Comparison of ENCODE assay signal across 13 cellular contexts in genomic region chr2:205650450-205650849, GRCh38. TPM values are rescaled to one million over a fixed set of nuclear protein-coding genes. Genes with fewer than 3 reads are reported as not detected.
DNase-seq lines count a peak whose midpoint lies in the region; ATAC-seq and TF ChIP-seq lines count a peak whose summit lies in the region.
"Had no signal": no experiment of that assay in that cellular context is flagged by ENCODE, and none has a peak within 500 bp of the region (broad histone marks: within the 10 kb centered on the region; RNA-seq: fewer than 3 reads in every experiment).

No MANE protein-coding gene starts in this region.

- H3K4me3 Mint-ChIP-seq in T-helper 17 cell: no peak overlapping the region
- H3K4me3 Mint-ChIP-seq: dendritic cell treated with granulocyte-macrophage colony-stimulating factor and Interleukin-4, amounts not matched to agents 40 ng/mL and 50 ng/mL, for 4 days had no signal

- H3K36me3 Mint-ChIP-seq in T-helper 17 cell (ENCODE audit: low read depth): no peaks in the 10 kb centered on the region

- H3K9me3 ChIP-seq in GM23248 (ENCODE audit: low read depth) (no peaks in the 10 kb centered on the region), osteoblast (ENCODE audit: low read depth, low read length) (no peaks in the 10 kb centered on the region), T-helper 17 cell (ENCODE audit: control insufficient read depth, low read length, poor library complexity, severe bottlenecking) (no peaks in the 10 kb centered on the region)
- H3K9me3 ChIP-seq: upper lobe of left lung had no signal

- H3K9me2 ChIP-seq in GM23248 (ENCODE audit: insufficient read depth): no peaks in the 10 kb centered on the region

- H3K36me3 ChIP-seq in GM23248 (ENCODE audit: low read depth): no peaks in the 10 kb centered on the region
- no peaks in the 10 kb centered on the region for H3K36me3 ChIP-seq in osteoblast (ENCODE audit: insufficient read depth, low read length)
- H3K36me3 ChIP-seq: upper lobe of left lung had no signal

- H3K27me3 ChIP-seq in GM23248 (replicated peaks; ENCODE audit: insufficient read depth) (no peaks in the 10 kb centered on the region), osteoblast (ENCODE audit: insufficient read depth, low read length) (no peaks in the 10 kb centered on the region)
- H3K27me3 ChIP-seq: upper lobe of left lung had no signal

- no peaks in the 10 kb centered on the region for H4K20me1 ChIP-seq in GM23248 (ENCODE audit: insufficient read depth)
- H4K20me1 ChIP-seq in osteoblast (ENCODE audit: insufficient read depth, low read length): no peaks in the 10 kb centered on the region

- TF ChIP-seq CTCF in osteoblast (IDR thresholded peaks at IDR 0.05; ENCODE audit: extremely low read depth, low read depth, low read length): no peak

- H3F3A ChIP-seq in GM23248 (ENCODE audit: insufficient read depth): peaks cover 9% of the 10 kb centered on the region; the same call in 1 of the 2 replicates

- in situ Hi-C loops in GM23248 (cut with MboI): no loop called here
- in situ Hi-C loops in SK-MEL-5 (cut with HindIII; ENCODE audit: low pct_unique_long_range_greater_than_20kb, low sequenced_read_pairs): no loop called here

- 24 to 27% methylated on average over 4 of the region's 4 CpGs for WGBS in GM23248 (ENCODE audit: low coverage in 1 of 2, low lambda C conversion rate in 2 of 2, missing lambda C conversion rate in 2 of 2), 2 experiments

- peak overlapping the region; percentile 72 for H3K27ac ChIP-seq in GM23248
- H3K27ac ChIP-seq in osteoblast (ENCODE audit: low read depth, low read length): no peak overlapping the region

- H2AFZ ChIP-seq in GM23248: peak overlapping the region; percentile 64; the same call in 1 of the 2 replicates
- H2AFZ ChIP-seq in osteoblast (ENCODE audit: low read length): peak overlapping the region; percentile 73

- DNase-seq in GM23248 (peak; percentile 94), SK-MEL-5 (ENCODE audit: low read depth, low spot score) (peak; percentile 45), fibroblast of the conjunctiva (ENCODE audit: low read depth) (peak; percentile 88), osteoblast (ENCODE audit: insufficient read length, low spot score, missing footprints) (peak; percentile 58), NCI-H146 (lab: John Stamatoyannopoulos, UW) (no peak), COLO668 (lab: John Stamatoyannopoulos, UW; ENCODE audit: unreplicated experiment) (no peak), T-helper 17 cell (no peak)
- DNase-seq: activated CD4-positive, alpha-beta T cell treated with anti-CD3 and anti-CD28 coated beads for 1 hour; left cardiac atrium; NCI-H1436 treated with DMSO at 0.1 percent for 48 hours; upper lobe of left lung had no signal

- no peak for ATAC-seq in GM19467 (IDR thresholded peaks at IDR 0.05; ENCODE audit: unreplicated experiment)
- ATAC-seq in T-helper 17 cell: no peak

- peaks cover 23% of the 10 kb centered on the region for H3K4me1 ChIP-seq in GM23248 (ENCODE audit: insufficient read depth)
- H3K4me1 ChIP-seq in osteoblast (ENCODE audit: insufficient read depth, low read length): peaks cover 9% of the 10 kb centered on the region

- no peak overlapping the region for H3K27ac Mint-ChIP-seq in T-helper 17 cell
- H3K27ac Mint-ChIP-seq: dendritic cell treated with granulocyte-macrophage colony-stimulating factor and Interleukin-4, amounts not matched to agents 40 ng/mL and 50 ng/mL, for 4 days had no signal

- no peak overlapping the region for H3K4me3 ChIP-seq in GM23248
- H3K4me3 ChIP-seq in osteoblast (ENCODE audit: insufficient read depth, low read length): no peak overlapping the region
- H3K4me3 ChIP-seq: upper lobe of left lung had no signal

- H3K4me2 ChIP-seq in GM23248 (ENCODE audit: unreplicated experiment) (peak overlapping the region; percentile 44), osteoblast (ENCODE audit: insufficient read depth, low read length) (no peak overlapping the region)

- H3K79me2 ChIP-seq in GM23248 (ENCODE audit: insufficient read depth): no peaks in the 10 kb centered on the region
- no peaks in the 10 kb centered on the region for H3K79me2 ChIP-seq in osteoblast (ENCODE audit: insufficient read depth, low read length)

- H3K4me1 Mint-ChIP-seq in T-helper 17 cell: peaks cover 2% of the 10 kb centered on the region

- H3K27me3 Mint-ChIP-seq in T-helper 17 cell: no peaks in the 10 kb centered on the region

- no peak overlapping the region for H3K9ac ChIP-seq in GM23248

RNA-seq across cellular contexts. Expression of gene NRP2, which starts 31.9 kb away (rescaled TPM):
- total RNA-seq in GM23248 (2014; rRNA removed; shearing (Covaris generic)): 9.0 and 36.7 TPM in 2 replicates
- polyA plus RNA-seq in GM23248 (2016; fragmentation: Nextera tagmentation; extraction: Ambion mirVana): 5.6 and 6.9 TPM in 2 replicates
- total RNA-seq in SK-MEL-5 (2014; rRNA removed; shearing (Covaris generic)): 174 and 204 TPM in 2 replicates
- polyA plus RNA-seq in SK-MEL-5 (2015; cell fraction: cytosol; rRNA removed): 206 and 239 TPM in 2 replicates
- 83.4 and 104 TPM in 2 replicates for polyA plus RNA-seq in SK-MEL-5 (2015; cell fraction: nucleus; rRNA removed)
- total RNA-seq in osteoblast (145 and 183 TPM in 2 replicates), T-helper 17 cell (1 to 10 TPM in 1 of 2 donors, under 1 TPM in 1; 0.68 to 3.1 TPM)

Comparison
In these comparisons a context has a peak if more than half of its experiments do, and no peak if none do; other contexts are left out.
1. DNase-seq: peak in GM23248 (single experiment), SK-MEL-5 (single experiment), fibroblast of the conjunctiva (single experiment) and osteoblast (single experiment); none in NCI-H146 (single experiment), COLO668 (single experiment) and T-helper 17 cell (0 of 3).